Comparison of ENCODE assay signal across 2 cellular contexts in the genomic region with DNA sequence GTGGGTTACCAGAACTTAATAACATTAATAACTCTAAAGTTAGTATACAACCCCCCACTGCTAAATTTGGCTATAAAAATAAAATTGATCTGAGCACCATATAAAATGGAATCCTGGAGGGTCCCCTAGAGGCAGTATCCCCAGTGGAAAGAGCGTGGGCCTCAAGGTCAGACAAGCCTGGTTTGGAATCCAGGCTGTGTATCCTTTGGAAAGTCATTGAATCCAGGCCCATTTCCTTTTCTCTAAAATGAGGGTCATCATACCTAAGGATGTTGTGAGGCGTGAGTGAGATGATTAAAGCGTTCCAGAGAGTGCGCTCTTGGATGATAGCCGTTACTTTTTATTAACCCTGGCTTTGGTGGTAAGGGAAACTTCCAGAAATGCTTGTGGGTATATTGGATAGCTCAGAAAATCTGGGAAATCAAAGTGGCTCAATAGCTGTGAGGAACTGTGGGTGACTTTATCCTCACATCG.
TF ChIP-seq lines count a peak whose summit lies in the region.

No MANE protein-coding gene starts in this region.

TF ChIP-seq in SK-N-SH, 30 proteins besides CTCF, POLR2A, EP300 and RAD21:
- TF ChIP-seq IRF3 (IDR thresholded peaks at IDR 0.05; ENCODE audit: low read depth, low read length) = no peak
- TF ChIP-seq JUND (IDR thresholded peaks at IDR 0.05) = no peak
- TF ChIP-seq FOXM1 (IDR thresholded peaks at IDR 0.05; ENCODE audit: low read depth) = no peak
- no peak; the same call in 1 of the 2 replicates for TF ChIP-seq POLR2AphosphoS5 (IDR thresholded peaks at IDR 0.05; ENCODE audit: low read depth, low read length)
- TF ChIP-seq GABPA (IDR thresholded peaks at IDR 0.05; ENCODE audit: low read depth) = no peak
- TF ChIP-seq RFX5 (IDR thresholded peaks at IDR 0.05; ENCODE audit: low read length) = no peak
- TF ChIP-seq RXRA (IDR thresholded peaks at IDR 0.05; ENCODE audit: borderline replicate concordance, low read depth) = no peak
- TF ChIP-seq FOSL2 (IDR thresholded peaks at IDR 0.05; ENCODE audit: borderline replicate concordance, low read depth) = no peak

TF ChIP-seq in SK-N-SH treated with all-trans-retinoic acid at 6 μM for 48 hours, 23 proteins besides CTCF, POLR2A, EP300 and RAD21 (continued from another document):
- TF ChIP-seq PATZ1 (CRISPR knock-in tag; IDR thresholded peaks at IDR 0.05; ENCODE audit: borderline replicate concordance) = no peak
- TF ChIP-seq, protein P1, sequence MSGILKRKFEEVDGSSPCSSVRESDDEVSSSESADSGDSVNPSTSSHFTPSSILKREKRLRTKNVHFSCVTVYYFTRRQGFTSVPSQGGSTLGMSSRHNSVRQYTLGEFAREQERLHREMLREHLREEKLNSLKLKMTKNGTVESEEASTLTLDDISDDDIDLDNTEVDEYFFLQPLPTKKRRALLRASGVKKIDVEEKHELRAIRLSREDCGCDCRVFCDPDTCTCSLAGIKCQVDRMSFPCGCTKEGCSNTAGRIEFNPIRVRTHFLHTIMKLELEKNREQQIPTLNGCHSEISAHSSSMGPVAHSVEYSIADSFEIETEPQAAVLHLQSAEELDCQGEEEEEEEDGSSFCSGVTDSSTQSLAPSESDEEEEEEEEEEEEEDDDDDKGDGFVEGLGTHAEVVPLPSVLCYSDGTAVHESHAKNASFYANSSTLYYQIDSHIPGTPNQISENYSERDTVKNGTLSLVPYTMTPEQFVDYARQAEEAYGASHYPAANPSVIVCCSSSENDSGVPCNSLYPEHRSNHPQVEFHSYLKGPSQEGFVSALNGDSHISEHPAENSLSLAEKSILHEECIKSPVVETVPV (CRISPR knock-in tag; IDR thresholded peaks at IDR 0.05) = no peak
- TF ChIP-seq RARB (CRISPR knock-in tag; IDR thresholded peaks at IDR 0.05) = no peak
- no peak for TF ChIP-seq CSDC2 (CRISPR knock-in tag; IDR thresholded peaks at IDR 0.05)
- TF ChIP-seq ARNTL (CRISPR knock-in tag; IDR thresholded peaks at IDR 0.05; ENCODE audit: borderline replicate concordance, low read depth) = no peak
- no peak for TF ChIP-seq ZNF8 (CRISPR knock-in tag; IDR thresholded peaks at IDR 0.05)
- no peak for TF ChIP-seq ZFP3 (CRISPR knock-in tag; IDR thresholded peaks at IDR 0.05)
- no peak for TF ChIP-seq ISL1 (CRISPR knock-in tag; IDR thresholded peaks at IDR 0.05)
- TF ChIP-seq OSR1 (CRISPR knock-in tag; IDR thresholded peaks at IDR 0.05) = no peak
- TF ChIP-seq PPARA (CRISPR knock-in tag; IDR thresholded peaks at IDR 0.05; ENCODE audit: borderline replicate concordance) = no peak
- TF ChIP-seq, protein P2, sequence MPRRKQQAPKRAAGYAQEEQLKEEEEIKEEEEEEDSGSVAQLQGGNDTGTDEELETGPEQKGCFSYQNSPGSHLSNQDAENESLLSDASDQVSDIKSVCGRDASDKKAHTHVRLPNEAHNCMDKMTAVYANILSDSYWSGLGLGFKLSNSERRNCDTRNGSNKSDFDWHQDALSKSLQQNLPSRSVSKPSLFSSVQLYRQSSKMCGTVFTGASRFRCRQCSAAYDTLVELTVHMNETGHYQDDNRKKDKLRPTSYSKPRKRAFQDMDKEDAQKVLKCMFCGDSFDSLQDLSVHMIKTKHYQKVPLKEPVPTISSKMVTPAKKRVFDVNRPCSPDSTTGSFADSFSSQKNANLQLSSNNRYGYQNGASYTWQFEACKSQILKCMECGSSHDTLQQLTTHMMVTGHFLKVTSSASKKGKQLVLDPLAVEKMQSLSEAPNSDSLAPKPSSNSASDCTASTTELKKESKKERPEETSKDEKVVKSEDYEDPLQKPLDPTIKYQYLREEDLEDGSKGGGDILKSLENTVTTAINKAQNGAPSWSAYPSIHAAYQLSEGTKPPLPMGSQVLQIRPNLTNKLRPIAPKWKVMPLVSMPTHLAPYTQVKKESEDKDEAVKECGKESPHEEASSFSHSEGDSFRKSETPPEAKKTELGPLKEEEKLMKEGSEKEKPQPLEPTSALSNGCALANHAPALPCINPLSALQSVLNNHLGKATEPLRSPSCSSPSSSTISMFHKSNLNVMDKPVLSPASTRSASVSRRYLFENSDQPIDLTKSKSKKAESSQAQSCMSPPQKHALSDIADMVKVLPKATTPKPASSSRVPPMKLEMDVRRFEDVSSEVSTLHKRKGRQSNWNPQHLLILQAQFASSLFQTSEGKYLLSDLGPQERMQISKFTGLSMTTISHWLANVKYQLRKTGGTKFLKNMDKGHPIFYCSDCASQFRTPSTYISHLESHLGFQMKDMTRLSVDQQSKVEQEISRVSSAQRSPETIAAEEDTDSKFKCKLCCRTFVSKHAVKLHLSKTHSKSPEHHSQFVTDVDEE (CRISPR knock-in tag; IDR thresholded peaks at IDR 0.05) = no peak
- TF ChIP-seq ESRRG (CRISPR knock-in tag; IDR thresholded peaks at IDR 0.05) = no peak
- no peak for TF ChIP-seq BACH2 (CRISPR knock-in tag; IDR thresholded peaks at IDR 0.05; ENCODE audit: borderline replicate concordance)
- no peak for TF ChIP-seq ZNF70 (CRISPR knock-in tag; IDR thresholded peaks at IDR 0.05)
- no peak for TF ChIP-seq ZC3H10 (CRISPR knock-in tag; IDR thresholded peaks at IDR 0.05)
TF ChIP-seq in SK-N-SH treated with all-trans-retinoic acid at 6 μM for 48 hours: peak in this region for 0.
